20 cellular contexts compared by ENCODE assay signal in the genomic region with DNA sequence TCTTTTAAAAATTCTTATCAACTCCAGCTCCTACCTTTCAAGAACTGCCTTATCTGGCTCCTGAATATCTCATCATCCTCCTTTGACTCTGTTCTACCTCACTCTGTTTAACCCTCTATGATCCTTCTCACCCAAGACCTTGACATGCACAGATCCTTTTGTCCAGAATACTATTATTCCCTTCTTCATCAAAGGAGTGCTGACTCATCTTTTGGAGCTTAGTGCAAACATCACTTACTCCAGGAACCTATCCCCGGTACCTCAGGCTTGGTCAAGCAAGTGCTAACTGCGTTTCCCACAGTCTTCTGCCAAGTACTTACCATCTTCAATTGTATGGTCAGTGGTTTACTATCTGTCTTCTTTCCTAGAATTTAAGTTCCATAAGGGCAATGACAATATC.
A peak's percentile ranks its signal among the peaks of the same experiment; 100 is the strongest.
DNase-seq lines count a peak whose midpoint lies in the region; ATAC-seq, FAIRE-seq and TF ChIP-seq lines count a peak whose summit lies in the region.
"Had no signal": no experiment of that assay in that cellular context is flagged by ENCODE, and none has a peak within 500 bp of the region (broad histone marks: within the 10 kb centered on the region; RNA-seq: fewer than 3 reads in every experiment).

No MANE protein-coding gene starts in this region.

- in situ Hi-C loops in GM13976 (cut with MboI; ENCODE audit: low sequenced_read_pairs, unreplicated experiment): no loop called here

- WGBS in A549 (ENCODE audit: missing lambda C conversion rate): 68% methylated on average over 2 of the region's 2 CpGs
- 94% methylated on average over 2 of the region's 2 CpGs for WGBS in endodermal cell (ENCODE audit: insufficient coverage in 1 of 2, insufficient read length in 1 of 2), 2 experiments

- DNase-seq in A549 (ENCODE audit: low read depth in 1 of 2, low spot score in 1 of 2) (no peak), OCI-M1 (lab: John Stamatoyannopoulos, UW) (peak; percentile 6), endodermal cell (no peak), GM13976 (ENCODE audit: low spot score) (no peak)
- DNase-seq in activated CD4-positive, CD25-positive, alpha-beta regulatory T cell treated with anti-CD3 and anti-CD28 coated beads, Interleukin-2, amount 50 U/mL, for 72 hours: no peak
- DNase-seq: 8988T; C1 segment of cervical spinal cord; Calu3; CD4-positive, alpha-beta memory T cell; COR-L47; DMS53; DMS79 treated with DMSO at 0.1 percent for 48 hours; GF-D8; GM23248; H7; HCEC 1CT had no signal

- H3K9me3 ChIP-seq in A549: no peaks in the 10 kb centered on the region
- H3K9me3 ChIP-seq in endodermal cell (ENCODE audit: control insufficient read depth, low read length): peaks cover 31% of the 10 kb centered on the region

- FAIRE-seq in A549 (lab: Jason Lieb, UNC): no peak
- FAIRE-seq: GM12891, GM19239, H1 had no signal

- H3K4me3 Mint-ChIP-seq in endodermal cell: no peak overlapping the region
- H3K4me3 Mint-ChIP-seq: CD4-positive, alpha-beta memory T cell had no signal

- CTCF ChIA-PET in A549 (lab: Yijun Ruan, JAX): no interaction called here

- H3K27me3 ChIP-seq in endodermal cell (ENCODE audit: control insufficient read depth, insufficient read depth, low read length, poor library complexity, severe bottlenecking): no peaks in the 10 kb centered on the region

- POLR2A ChIA-PET in A549 (lab: Yijun Ruan, JAX): no interaction called here

- H3K27ac Mint-ChIP-seq in endodermal cell: no peak overlapping the region
- H3K27ac Mint-ChIP-seq: CD4-positive, alpha-beta memory T cell had no signal

- H3K36me3 ChIP-seq in endodermal cell (ENCODE audit: control insufficient read depth, insufficient read depth, low read length): peaks cover 19% of the 10 kb centered on the region

- no peak overlapping the region for H3K9ac ChIP-seq in endodermal cell (ENCODE audit: extremely low read depth, low read length, poor library complexity, severe bottlenecking)
- H3K9ac ChIP-seq: GM23248 had no signal

- H3K36me3 Mint-ChIP-seq in endodermal cell (ENCODE audit: low read depth): peaks cover 37% of the 10 kb centered on the region

- H3K4me1 ChIP-seq in A549 (no peaks in the 10 kb centered on the region), endodermal cell (ENCODE audit: control insufficient read depth, insufficient read depth, low read length) (no peaks in the 10 kb centered on the region)

- H3K9me3 Mint-ChIP-seq in endodermal cell: peaks cover 20% of the 10 kb centered on the region

- H3K4me2 ChIP-seq in A549: no peak overlapping the region

- H3K27ac ChIP-seq in A549 (no peak overlapping the region), endodermal cell (ENCODE audit: low read depth, low read length) (no peak overlapping the region)
- H3K27ac ChIP-seq: GM23248 had no signal

- ATAC-seq in A549 (no peak), HG03159 (IDR thresholded peaks at IDR 0.05; ENCODE audit: unreplicated experiment) (no peak)

- no peak for TF ChIP-seq POLR2A in A549 (IDR thresholded peaks at IDR 0.05; ENCODE audit: low read length)

- TF ChIP-seq EP300 in A549 (IDR thresholded peaks at IDR 0.05): no peak

- H3K4me3 ChIP-seq in A549 (no peak overlapping the region), endodermal cell (ENCODE audit: low read length) (peak overlapping the region; percentile 15)
- H3K4me3 ChIP-seq: GM23248 had no signal

- H3K27me3 Mint-ChIP-seq in endodermal cell (ENCODE audit: insufficient read depth): no peaks in the 10 kb centered on the region
- H3K27me3 Mint-ChIP-seq: CD4-positive, alpha-beta memory T cell had no signal

- TF ChIP-seq CTCF in A549 (IDR thresholded peaks at IDR 0.05) (no peak), endodermal cell (conservative IDR thresholded peaks at IDR 0.05) (no peak), GM13976 (IDR thresholded peaks at IDR 0.05; ENCODE audit: borderline replicate concordance, control extremely low read depth, extremely low read depth, insufficient read depth, missing control alignments) (no peak)

- H3K4me1 Mint-ChIP-seq in endodermal cell: no peaks in the 10 kb centered on the region

- TF ChIP-seq RAD21 in A549 (conservative IDR thresholded peaks at IDR 0.05 in 1 of 2, IDR thresholded peaks at IDR 0.05 in 1 of 2): no peak

TF ChIP-seq in A549, 52 proteins besides CTCF, POLR2A, EP300 and RAD21:
- TF ChIP-seq MAZ (IDR thresholded peaks at IDR 0.05; ENCODE audit: borderline replicate concordance, low read depth, low read length) (no peak), MAFK (IDR thresholded peaks at IDR 0.05; ENCODE audit: partially characterized antibody) (peak; percentile 66)
